1 cellular context compared by ENCODE assay signal in genomic region chr12:3097186-3097804, GRCh38.
TF ChIP-seq lines count a peak whose summit lies in the region.

No MANE protein-coding gene starts in this region.

TF ChIP-seq in HepG2, 621 proteins besides CTCF, POLR2A, EP300 and RAD21 (continued from another document and continues in another):
- TF ChIP-seq ZNF281 (CRISPR knock-in tag; IDR thresholded peaks at IDR 0.05; ENCODE audit: borderline replicate concordance) (peak; percentile 44; the same call in 1 of the 2 replicates), ZNF136 (CRISPR knock-in tag; IDR thresholded peaks at IDR 0.05; ENCODE audit: low read depth) (peak; percentile 30; the same call in 1 of the 2 replicates), CREBL2 (CRISPR knock-in tag; IDR thresholded peaks at IDR 0.05; ENCODE audit: borderline replicate concordance) (no peak), ZSCAN31 (CRISPR knock-in tag; IDR thresholded peaks at IDR 0.05; ENCODE audit: low read depth) (no peak; the same call in 1 of the 2 replicates), BCL3 (CRISPR knock-in tag; IDR thresholded peaks at IDR 0.05) (peak; percentile 20; the same call in 1 of the 2 replicates), ZNF784 (CRISPR knock-in tag; IDR thresholded peaks at IDR 0.05; ENCODE audit: borderline replicate concordance) (no peak), YEATS2 (CRISPR knock-in tag; IDR thresholded peaks at IDR 0.05; ENCODE audit: borderline replicate concordance) (no peak), TERF1 (CRISPR knock-in tag; IDR thresholded peaks at IDR 0.05) (no peak), WIZ (CRISPR knock-in tag; IDR thresholded peaks at IDR 0.05) (no peak), KAT8 (CRISPR knock-in tag; IDR thresholded peaks at IDR 0.05) (peak; percentile 46; the same call in 1 of the 2 replicates), ZNF598 (CRISPR knock-in tag; IDR thresholded peaks at IDR 0.05; ENCODE audit: borderline replicate concordance) (0 out of 2 replicates have a peak, but pooled peaks have one; percentile 10), GATA4 (IDR thresholded peaks at IDR 0.05; ENCODE audit: borderline replicate concordance, low read depth) (peak; percentile 57; the same call in 1 of the 2 replicates), PHF21A (CRISPR knock-in tag; IDR thresholded peaks at IDR 0.05) (no peak), TEAD3 (CRISPR knock-in tag; optimal IDR thresholded peaks at IDR 0.05; ENCODE audit: borderline replicate concordance) (peak; percentile 17), ZBTB37 (CRISPR knock-in tag; IDR thresholded peaks at IDR 0.05) (0 out of 2 replicates have a peak, but pooled peaks have one; percentile 6), ZNF562 (CRISPR knock-in tag; IDR thresholded peaks at IDR 0.05; ENCODE audit: borderline replicate concordance) (no peak), NFIC (IDR thresholded peaks at IDR 0.05; ENCODE audit: low read length) (no peak; the same call in 1 of the 2 replicates), TEAD2 (CRISPR knock-in tag; IDR thresholded peaks at IDR 0.05) (no peak), ZBTB10 (CRISPR knock-in tag; IDR thresholded peaks at IDR 0.05; ENCODE audit: borderline replicate concordance) (no peak), DRAP1 (CRISPR knock-in tag; IDR thresholded peaks at IDR 0.05) (no peak), POLR2AphosphoS2 (IDR thresholded peaks at IDR 0.05; ENCODE audit: low read depth, low read length) (no peak), HIVEP1 (CRISPR knock-in tag; IDR thresholded peaks at IDR 0.05) (no peak), AHR (CRISPR knock-in tag; IDR thresholded peaks at IDR 0.05) (no peak), SYNCRIP (IDR thresholded peaks at IDR 0.05; ENCODE audit: insufficient read depth, low read depth, low read length) (no peak), ZNF83 (CRISPR knock-in tag; IDR thresholded peaks at IDR 0.05; ENCODE audit: borderline replicate concordance) (no peak), ZNF629 (CRISPR knock-in tag; conservative IDR thresholded peaks at IDR 0.05) (no peak), TIGD3 (CRISPR knock-in tag; IDR thresholded peaks at IDR 0.05; ENCODE audit: borderline replicate concordance) (no peak), ZNF234 (CRISPR knock-in tag; conservative IDR thresholded peaks at IDR 0.05) (no peak), ZNF180 (CRISPR knock-in tag; IDR thresholded peaks at IDR 0.05; ENCODE audit: borderline replicate concordance, low read depth) (no peak), ZNF18 (CRISPR knock-in tag; IDR thresholded peaks at IDR 0.05; ENCODE audit: insufficient replicate concordance) (no peak), MYC (CRISPR knock-in tag; IDR thresholded peaks at IDR 0.05; ENCODE audit: borderline replicate concordance) (no peak), HNRNPUL1 (IDR thresholded peaks at IDR 0.05; ENCODE audit: low read depth, low read length) (no peak), ZC3H4 (CRISPR knock-in tag; IDR thresholded peaks at IDR 0.05; ENCODE audit: borderline replicate concordance) (no peak), ZNF616 (CRISPR knock-in tag; IDR thresholded peaks at IDR 0.05; ENCODE audit: low read depth) (no peak), THAP11 (CRISPR knock-in tag; IDR thresholded peaks at IDR 0.05) (0 out of 2 replicates have a peak, but pooled peaks have one; percentile 8), ZBTB44 (CRISPR knock-in tag; IDR thresholded peaks at IDR 0.05) (no peak), ZBTB21 (CRISPR knock-in tag; IDR thresholded peaks at IDR 0.05) (no peak), ZNF674 (CRISPR knock-in tag; IDR thresholded peaks at IDR 0.05; ENCODE audit: low read depth) (no peak), CREB1 (IDR thresholded peaks at IDR 0.05) (no peak), CREB1 (CRISPR knock-in tag; IDR thresholded peaks at IDR 0.05) (peak; percentile 56; the same call in 1 of the 2 replicates), ZNF138 (CRISPR knock-in tag; IDR thresholded peaks at IDR 0.05; ENCODE audit: low read depth) (no peak), ZNF619 (CRISPR knock-in tag; IDR thresholded peaks at IDR 0.05) (no peak), RFX3 (CRISPR knock-in tag; IDR thresholded peaks at IDR 0.05) (0 out of 2 replicates have a peak, but pooled peaks have one; percentile 45), SNAI1 (CRISPR knock-in tag; IDR thresholded peaks at IDR 0.05; ENCODE audit: borderline replicate concordance) (no peak), FLYWCH1 (CRISPR knock-in tag; IDR thresholded peaks at IDR 0.05) (no peak), ZNF564 (CRISPR knock-in tag; IDR thresholded peaks at IDR 0.05) (no peak), ZNF337 (CRISPR knock-in tag; IDR thresholded peaks at IDR 0.05; ENCODE audit: borderline replicate concordance, low read depth) (no peak), ZNF740 (CRISPR knock-in tag; IDR thresholded peaks at IDR 0.05) (no peak), RBFOX2 (IDR thresholded peaks at IDR 0.05; ENCODE audit: low read depth, low read length) (no peak), ZNF776 (CRISPR knock-in tag; IDR thresholded peaks at IDR 0.05) (no peak), TRIM24 (CRISPR knock-in tag; IDR thresholded peaks at IDR 0.05) (no peak)
